In the genomic region with DNA sequence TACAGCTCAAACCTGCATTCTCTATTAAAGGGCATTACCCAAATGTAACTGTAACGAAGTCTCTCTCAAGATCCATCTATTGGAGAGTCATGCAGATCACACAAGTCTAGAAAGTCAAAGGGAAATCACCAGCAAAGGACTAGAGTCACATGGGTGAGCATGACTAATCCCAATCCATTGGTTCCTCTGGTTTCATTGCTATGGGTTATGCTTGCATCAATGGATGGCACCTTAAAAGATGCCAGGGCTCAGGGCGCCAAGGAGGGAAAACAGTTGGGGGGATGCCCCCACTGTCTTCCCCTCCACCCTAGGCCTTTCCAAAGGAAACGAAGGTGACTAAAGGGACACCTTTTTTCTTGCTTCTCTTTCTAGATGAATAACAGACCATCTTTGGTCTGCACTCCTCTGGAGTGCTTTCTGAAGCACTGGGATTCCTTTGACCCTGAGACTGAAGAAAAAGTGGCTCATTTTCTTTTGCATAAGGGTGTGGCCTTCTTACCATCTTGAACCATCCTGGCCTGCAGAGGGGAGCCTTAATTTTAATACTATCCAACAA, we compare ENCODE assay signal across 2 cellular contexts.
TF ChIP-seq lines count a peak whose summit lies in the region.

No MANE protein-coding gene starts in this region.

TF ChIP-seq in HCT116, 20 proteins besides CTCF, POLR2A, EP300 and RAD21:
- TF ChIP-seq ZFX (IDR thresholded peaks at IDR 0.05) (no peak), CBX3 (IDR thresholded peaks at IDR 0.05; ENCODE audit: low read depth) (0 out of 2 replicates have a peak, but pooled peaks have one; percentile 15)

TF ChIP-seq in H1, 55 proteins besides CTCF, POLR2A, EP300 and RAD21:
- TF ChIP-seq CBX5 (IDR thresholded peaks at IDR 0.05; ENCODE audit: low read depth, low read length) (0 out of 2 replicates have a peak, but pooled peaks have one; percentile 64), POLR2AphosphoS5 (IDR thresholded peaks at IDR 0.05; ENCODE audit: low read depth, low read length) (no peak)
